In the genomic region with DNA sequence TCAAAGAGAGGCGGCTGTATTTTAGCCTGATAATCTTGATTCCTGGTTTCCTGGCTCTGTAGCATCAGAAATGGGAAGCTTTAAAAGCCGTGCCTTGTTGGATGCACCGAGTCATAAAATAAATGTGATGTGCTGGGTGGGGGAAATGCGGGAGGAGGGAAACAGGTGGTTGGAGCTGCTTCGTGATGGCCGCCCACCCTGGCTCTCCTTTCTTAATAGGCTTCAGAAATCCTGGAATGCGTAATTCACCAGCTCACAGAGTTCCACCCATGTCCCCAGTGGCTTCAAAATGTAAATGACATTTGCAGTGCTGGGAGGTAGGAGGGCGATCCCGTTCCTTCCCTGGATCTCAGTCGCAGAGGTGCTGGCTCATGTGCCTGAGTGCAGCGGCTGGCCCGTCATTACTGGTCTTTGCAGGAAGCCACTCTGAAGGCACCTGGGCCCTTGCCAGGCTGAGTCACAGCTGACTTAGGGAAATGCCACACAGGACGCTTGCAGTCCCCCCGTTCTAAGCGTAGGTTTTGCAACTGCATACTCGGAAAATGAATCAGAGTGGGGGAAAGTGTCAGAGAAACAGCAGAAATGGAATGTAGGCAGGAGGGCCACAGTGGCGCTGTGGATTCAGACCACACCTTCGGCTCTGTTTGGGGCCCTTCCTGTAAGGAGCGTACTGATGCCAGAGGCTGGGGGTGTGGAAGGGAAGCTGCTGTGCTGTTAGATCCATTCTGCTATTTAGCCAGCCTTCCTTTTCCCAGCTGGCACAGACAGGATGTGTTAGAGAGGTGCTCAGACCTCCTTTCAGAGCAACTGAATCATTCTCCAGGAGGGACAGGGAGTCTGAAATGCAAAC, we compare ENCODE assay signal across 8 cellular contexts. TPM values are rescaled to one million over a fixed set of nuclear protein-coding genes. Genes with fewer than 3 reads are reported as not detected.
DNase-seq lines count a peak whose midpoint lies in the region; ATAC-seq, FAIRE-seq and TF ChIP-seq lines count a peak whose summit lies in the region.

No MANE protein-coding gene starts in this region.

- intact Hi-C loops in HepG2 (cut with micrococcal nuclease; ENCODE audit: unreplicated experiment) = loop anchor here (1.0 kb wide), 4 partner anchors 14 to 63 kb away; partner anchors contain the start of gene GALNT2

- H3K79me2 ChIP-seq in HepG2 (ENCODE audit: insufficient read depth, low read length) = peaks cover 54% of the 10 kb centered on the region

- H4K20me1 ChIP-seq in HepG2 (ENCODE audit: insufficient read depth, low read length) = peaks cover 4% of the 10 kb centered on the region; the same call in 1 of the 2 replicates

- no peaks in the 10 kb centered on the region for H3K27me3 ChIP-seq in HepG2 (ENCODE audit: control insufficient read depth in 1 of 2, insufficient read depth in 2 of 2, low read length in 2 of 2)

- TF ChIP-seq POLR2A in HepG2 (IDR thresholded peaks at IDR 0.05; ENCODE audit: insufficient read depth in 1 of 2, low read depth in 2 of 2, low read length in 2 of 2) = peak in 1 of 2 experiments; percentile 3; a peak in 1 of 4 replicates

- ATAC-seq in HG02623 (IDR thresholded peaks at IDR 0.05; ENCODE audit: unreplicated experiment) = peak; percentile 62
- peak; percentile 93 to 94 for ATAC-seq in activated CD4-positive, CD25-positive, alpha-beta regulatory T cell treated with anti-CD3 and anti-CD28 coated beads, Interleukin-2, amount 50 U/mL, for 24 hours
- ATAC-seq in central memory CD8-positive, alpha-beta T cell (replicated peaks; ENCODE audit: extremely low read depth, poor library complexity, severe bottlenecking) = peak; percentile 77
- ATAC-seq in HepG2 = peak; percentile 74
- ATAC-seq in HG03025 (IDR thresholded peaks at IDR 0.05; ENCODE audit: low FRiP score, unreplicated experiment) = no peak

- no peak overlapping the region for H2AFZ ChIP-seq in HepG2 (ENCODE audit: low read length)

- DNase-seq in GM10266 (ENCODE audit: extremely low spot score) = peak; percentile 59
- peak; percentile 38 for DNase-seq in NCI-H1694 (lab: John Stamatoyannopoulos, UW)
- peak in 1 of 2 donors; percentile 18 for DNase-seq in central memory CD8-positive, alpha-beta T cell (ENCODE audit: low spot score in 2 of 2)
- DNase-seq in HepG2 (ENCODE audit: low spot score) = peak; percentile 92
- peak; percentile 85 for DNase-seq in stimulated activated CD4-positive, alpha-beta T cell treated with anti-CD3 and anti-CD28 coated beads, Interleukin-4, amount 100 ng/mL, for 1 hour

- TF ChIP-seq RAD21 in HepG2 (CRISPR knock-in tag; IDR thresholded peaks at IDR 0.05) = no peak; the same call in 1 of the 2 replicates

- H3K36me3 ChIP-seq in HepG2 (replicated peaks in 1 of 2; ENCODE audit: control insufficient read depth in 1 of 2, insufficient read depth in 2 of 2, low read length in 2 of 2) = no peaks in the 10 kb centered on the region

- H3K9ac ChIP-seq in HepG2 (ENCODE audit: insufficient read depth, low read depth, low read length) = peak overlapping the region; percentile 72

- no peak for FAIRE-seq in HepG2 (lab: Jason Lieb, UNC)

- in situ Hi-C loops in HepG2 (cut with HindIII; ENCODE audit: extremely low pct_ligation_motif_present, low pct_unique_long_range_greater_than_20kb) = no loop called here

- peaks cover 64% of the 10 kb centered on the region for H3K4me1 Mint-ChIP-seq in central memory CD8-positive, alpha-beta T cell

- H3K4me3 ChIP-seq in HepG2 (replicated peaks in 1 of 3; ENCODE audit: insufficient read depth in 1 of 3, low read depth in 2 of 3, low read length in 3 of 3) = peak overlapping the region; percentile 41 to 67 (median 54)

- peak; percentile 46 to 75; a peak in 3 of 4 replicates for TF ChIP-seq EP300 in HepG2 (IDR thresholded peaks at IDR 0.05; ENCODE audit: low read depth in 2 of 2, low read length in 2 of 2)
- TF ChIP-seq EP300 in HepG2 (CRISPR knock-in tag; IDR thresholded peaks at IDR 0.05; ENCODE audit: borderline replicate concordance) = peak; percentile 73

- peak overlapping the region; percentile 82 for H3K27ac ChIP-seq in HepG2 (ENCODE audit: extremely low read length, insufficient read depth, low read length)

- BruUV-seq in HepG2 (replicated peaks; lab: Mats Ljungman, UMichigan) = no TSS peak

- no peaks in the 10 kb centered on the region for H3K9me3 Mint-ChIP-seq in central memory CD8-positive, alpha-beta T cell

- H3K27ac Mint-ChIP-seq in central memory CD8-positive, alpha-beta T cell (ENCODE audit: low read depth) = peak overlapping the region; percentile 23

- TF ChIP-seq CTCF in GM10266 (IDR thresholded peaks at IDR 0.05; ENCODE audit: control insufficient read depth, insufficient read depth, low read depth, missing control alignments) (no peak), HepG2 (CRISPR knock-in tag; IDR thresholded peaks at IDR 0.05) (peak; percentile 36)

- H3K9me3 ChIP-seq in HepG2 (ENCODE audit: low read length) = no peaks in the 10 kb centered on the region

- 7% methylated on average over 16 of the region's 19 CpGs for WGBS in HepG2 (ENCODE audit: low lambda C conversion rate)

- H3K27me3 Mint-ChIP-seq in central memory CD8-positive, alpha-beta T cell = no peaks in the 10 kb centered on the region

- peaks cover 2% of the 10 kb centered on the region for H3K36me3 Mint-ChIP-seq in central memory CD8-positive, alpha-beta T cell (ENCODE audit: insufficient read depth)

- CTCF ChIA-PET in HepG2 (lab: Yijun Ruan, JAX; ENCODE audit: low intra/inter-chr PET ratio, low total read pairs) = no interaction called here

- no peak overlapping the region for H3K4me3 Mint-ChIP-seq in central memory CD8-positive, alpha-beta T cell

- POLR2A ChIA-PET in HepG2 (lab: Yijun Ruan, JAX) = interaction anchor here (0.8 to 3.0 kb wide), 10 partner anchors 14 to 57 kb away, joined by 3 to 20 read pairs (median 6); partner anchors contain the start of gene GALNT2

- H3K4me1 ChIP-seq in HepG2 (ENCODE audit: insufficient read depth, low read length) = peaks cover 70% of the 10 kb centered on the region

- H3K4me2 ChIP-seq in HepG2 (ENCODE audit: low read depth, low read length) = peak overlapping the region; percentile 97

TF ChIP-seq in HepG2, 621 proteins besides CTCF, POLR2A, EP300 and RAD21 (continues in another document):
- TF ChIP-seq MXD1 (CRISPR knock-in tag; IDR thresholded peaks at IDR 0.05) (0 out of 2 replicates have a peak, but pooled peaks have one; percentile 29), NFIB (CRISPR knock-in tag; IDR thresholded peaks at IDR 0.05; ENCODE audit: borderline replicate concordance) (no peak), BCL6 (CRISPR knock-in tag; IDR thresholded peaks at IDR 0.05) (peak; percentile 16; the same call in 1 of the 2 replicates), NFE2 (CRISPR knock-in tag; IDR thresholded peaks at IDR 0.05) (0 out of 2 replicates have a peak, but pooled peaks have one; percentile 24), BORCS8-MEF2B (CRISPR knock-in tag; IDR thresholded peaks at IDR 0.05) (peak; percentile 19; the same call in 1 of the 2 replicates), SALL1 (CRISPR knock-in tag; IDR thresholded peaks at IDR 0.05) (peak; percentile 82), ZNF629 (CRISPR knock-in tag; conservative IDR thresholded peaks at IDR 0.05) (no peak), CENPX (CRISPR knock-in tag; IDR thresholded peaks at IDR 0.05) (no peak), KDM3A (CRISPR knock-in tag; IDR thresholded peaks at IDR 0.05; ENCODE audit: low read depth) (0 out of 2 replicates have a peak, but pooled peaks have one; percentile 36), SNAPC2 (CRISPR knock-in tag; IDR thresholded peaks at IDR 0.05) (peak; percentile 35; the same call in 1 of the 2 replicates)
- TF ChIP-seq, protein P1, sequence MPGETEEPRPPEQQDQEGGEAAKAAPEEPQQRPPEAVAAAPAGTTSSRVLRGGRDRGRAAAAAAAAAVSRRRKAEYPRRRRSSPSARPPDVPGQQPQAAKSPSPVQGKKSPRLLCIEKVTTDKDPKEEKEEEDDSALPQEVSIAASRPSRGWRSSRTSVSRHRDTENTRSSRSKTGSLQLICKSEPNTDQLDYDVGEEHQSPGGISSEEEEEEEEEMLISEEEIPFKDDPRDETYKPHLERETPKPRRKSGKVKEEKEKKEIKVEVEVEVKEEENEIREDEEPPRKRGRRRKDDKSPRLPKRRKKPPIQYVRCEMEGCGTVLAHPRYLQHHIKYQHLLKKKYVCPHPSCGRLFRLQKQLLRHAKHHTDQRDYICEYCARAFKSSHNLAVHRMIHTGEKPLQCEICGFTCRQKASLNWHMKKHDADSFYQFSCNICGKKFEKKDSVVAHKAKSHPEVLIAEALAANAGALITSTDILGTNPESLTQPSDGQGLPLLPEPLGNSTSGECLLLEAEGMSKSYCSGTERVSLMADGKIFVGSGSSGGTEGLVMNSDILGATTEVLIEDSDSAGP (CRISPR knock-in tag; IDR thresholded peaks at IDR 0.05; ENCODE audit: borderline replicate concordance) = peak; percentile 26; the same call in 1 of the 2 replicates

RNA-seq across cellular contexts. Expression of gene GALNT2, which starts 37.6 kb away (rescaled TPM):
- total RNA-seq in HepG2 (2016; rRNA removed; fragmentation: Illumina TruSeq; extraction: Trizol) = 18.1 and 39.6 TPM in 2 replicates
- total RNA-seq in HepG2 (2016; cell fraction: cytosol; rRNA removed; fragmentation: Illumina TruSeq; extraction: Trizol; ENCODE audit: low read depth) = 5.4 TPM in 2 replicates
- 15.0 and 40.1 TPM in 2 replicates for total RNA-seq in HepG2 (2016; cell fraction: insoluble cytoplasmic fraction; rRNA removed; fragmentation: Illumina TruSeq; extraction: Trizol)
- total RNA-seq in HepG2 (2016; cell fraction: membrane; rRNA removed; fragmentation: Illumina TruSeq; extraction: Trizol) = 12.5 and 13.0 TPM in 2 replicates
- 37.9 and 44.3 TPM in 2 replicates for total RNA-seq in HepG2 (2016; cell fraction: nucleus; rRNA removed; fragmentation: Illumina TruSeq; extraction: Trizol)
- polyA plus RNA-seq in HepG2 (2011; rRNA removed) = 39.3 and 44.2 TPM in 2 replicates
- 49.4 and 53.3 TPM in 2 replicates for polyA plus RNA-seq in HepG2 (2011; cell fraction: cytosol; rRNA removed)
- 41.5 and 42.3 TPM in 2 replicates for polyA plus RNA-seq in HepG2 (2011; cell fraction: nucleus; rRNA removed)
- 62.4 and 72.1 TPM in 2 replicates for polyA plus RNA-seq in HepG2 (2012)
- 5.6 and 5.7 TPM in 2 replicates for polyA plus RNA-seq in HepG2 (2016; cell fraction: cytosol; fragmentation: Illumina TruSeq; extraction: Trizol; ENCODE audit: low read depth)
- 17.3 and 20.6 TPM in 2 replicates for polyA plus RNA-seq in HepG2 (2016; cell fraction: insoluble cytoplasmic fraction; fragmentation: Illumina TruSeq; extraction: Trizol; ENCODE audit: low read depth)
- 9.2 TPM in 2 replicates for polyA plus RNA-seq in HepG2 (2016; cell fraction: membrane; fragmentation: Illumina TruSeq; extraction: Trizol; ENCODE audit: low read depth)
- polyA plus RNA-seq in HepG2 (2016; cell fraction: nucleus; fragmentation: Illumina TruSeq; extraction: Trizol; ENCODE audit: insufficient read depth, low read depth) = 63.7 and 66.5 TPM in 2 replicates
- 56.6 and 150 TPM in 2 replicates for polyA minus RNA-seq in HepG2 (2011; rRNA and poly(A)+ RNA removed; ENCODE audit: low replicate concordance)
- 31.7 and 33.5 TPM in 2 replicates for polyA minus RNA-seq in HepG2 (2011; cell fraction: cytosol; rRNA and poly(A)+ RNA removed)
- polyA minus RNA-seq in HepG2 (2011; cell fraction: nucleus; rRNA and poly(A)+ RNA removed) = 30.0 and 30.1 TPM in 2 replicates
